Comparison of ENCODE assay signal across 29 cellular contexts in the genomic region with DNA sequence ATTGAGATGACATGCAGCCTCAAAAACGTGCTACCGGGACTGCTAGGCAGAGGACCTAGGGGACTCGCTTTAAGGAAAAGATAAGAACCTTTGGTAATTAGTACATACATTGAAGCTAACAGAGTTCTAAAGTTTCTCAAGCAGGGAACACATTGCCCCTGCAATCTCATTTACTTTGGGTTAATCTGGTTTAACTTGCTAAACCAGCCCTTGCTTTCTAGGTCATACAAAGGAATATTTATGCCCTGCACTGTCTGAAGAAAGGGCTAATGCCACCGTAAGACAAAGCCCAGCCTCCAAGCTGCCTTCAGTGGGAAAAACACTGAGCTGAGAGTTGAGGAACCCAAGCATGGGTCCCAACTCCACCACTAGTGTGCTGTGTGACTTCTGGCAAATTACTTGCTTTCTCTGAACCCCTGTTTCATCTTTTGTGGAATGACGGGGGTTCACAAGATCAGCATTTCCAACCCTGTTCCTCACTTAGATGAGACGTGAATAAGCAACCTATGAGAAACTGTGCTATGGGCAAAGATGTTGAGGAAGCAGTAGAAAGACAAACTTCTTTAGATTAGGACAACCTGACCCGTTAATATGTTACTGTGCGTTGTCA.
"Had no signal": no experiment of that assay in that cellular context is flagged by ENCODE, and none has a peak within 500 bp of the region (broad histone marks: within the 10 kb centered on the region; RNA-seq: fewer than 3 reads in every experiment).

No MANE protein-coding gene starts in this region.

- H3K9me3 ChIP-seq: breast epithelium, neutrophil, pancreas, stomach, transverse colon, uterus had no signal

- H3K4me2 ChIP-seq: smooth muscle cell had no signal

- H3K27ac ChIP-seq: esophagus muscularis mucosa, neutrophil, pancreas, stomach, transverse colon, uterus had no signal

- H3K4me3 Mint-ChIP-seq: activated naive CD8-positive, alpha-beta T cell treated with anti-CD3 and anti-CD28 coated beads for 36 hours; activated T-cell treated with anti-CD3 and anti-CD28 coated beads, Interleukin-2, amount 50 U/mL, for 4 hours; memory B cell; nephron; stimulated activated memory B cell treated with anti-CD40 and anti-IgM and Interleukin-4, amounts not matched to agents 10 μg/mL and 1 μg/mL and 100 μg/mL, for 72 hours; WTC11 had no signal

- DNase-seq: activated CD8-positive, alpha-beta memory T cell treated with anti-CD3 and anti-CD28 coated beads for 24 hours; activated CD8-positive, alpha-beta memory T cell treated with anti-CD3 and anti-CD28 coated beads, Interleukin-2, amount 50 U/mL, for 4 hours; activated naive CD4-positive, alpha-beta T cell treated with Interleukin-2 at 50 U/mL for 16 hours; activated naive CD8-positive, alpha-beta T cell treated with anti-CD3 and anti-CD28 coated beads for 36 hours; activated T-cell treated with anti-CD3 and anti-CD28 coated beads, Interleukin-2, amount 50 U/mL, for 4 hours; amniotic stem cell; cerebellar nuclear complex; cortex of kidney; glutamatergic neuron; hippocampal formation; left cardiac atrium; pancreas; stimulated activated CD4-positive, alpha-beta T cell treated with anti-CD3 and anti-CD28 coated beads, Interleukin-15, amount 100 ng/mL, for 24 hours; stomach; T-helper 1 cell; transverse colon; uterus had no signal

- H3K36me3 ChIP-seq: breast epithelium, esophagus muscularis mucosa, neutrophil, pancreas, stomach, transverse colon, uterus had no signal

- H3K27ac Mint-ChIP-seq: activated naive CD8-positive, alpha-beta T cell treated with anti-CD3 and anti-CD28 coated beads for 36 hours; activated T-helper 2 cell treated with anti-CD3 and anti-CD28 coated beads, Interferon-gamma antibody, Interleukin-2, Interleukin-4, amounts not matched to agents 10 μg/mL and 5 μg/mL and 100 μg/mL, durations not matched to agents 14 hours and 24 hours and 36 hours; memory B cell; nephron; stimulated activated memory B cell treated with anti-CD40 and anti-IgM and Interleukin-4, amounts not matched to agents 10 μg/mL and 1 μg/mL and 100 μg/mL, for 72 hours; WTC11 had no signal

- H3K9me3 Mint-ChIP-seq: activated naive CD8-positive, alpha-beta T cell treated with anti-CD3 and anti-CD28 coated beads for 36 hours; activated T-cell treated with anti-CD3 and anti-CD28 coated beads, Interleukin-2, amount 50 U/mL, for 4 hours; activated T-helper 2 cell treated with anti-CD3 and anti-CD28 coated beads, Interferon-gamma antibody, Interleukin-2, Interleukin-4, amounts not matched to agents 10 μg/mL and 5 μg/mL and 100 μg/mL, durations not matched to agents 14 hours and 24 hours and 36 hours; memory B cell; nephron; stimulated activated memory B cell treated with anti-CD40 and anti-IgM and Interleukin-4, amounts not matched to agents 10 μg/mL and 1 μg/mL and 100 μg/mL, for 72 hours; WTC11 had no signal

- H3K27me3 ChIP-seq: breast epithelium, pancreas, transverse colon, uterus had no signal

- H3K36me3 Mint-ChIP-seq: activated naive CD8-positive, alpha-beta T cell treated with anti-CD3 and anti-CD28 coated beads for 36 hours; memory B cell; stimulated activated memory B cell treated with anti-CD40 and anti-IgM and Interleukin-4, amounts not matched to agents 10 μg/mL and 1 μg/mL and 100 μg/mL, for 72 hours; WTC11 had no signal

- H3K4me3 ChIP-seq: breast epithelium, esophagus muscularis mucosa, pancreas, smooth muscle cell, stomach, transverse colon, uterus had no signal

- FAIRE-seq: endometrium, frontal cortex, pancreas, TTC549 had no signal
